8 cellular contexts compared by ENCODE assay signal in the genomic region with DNA sequence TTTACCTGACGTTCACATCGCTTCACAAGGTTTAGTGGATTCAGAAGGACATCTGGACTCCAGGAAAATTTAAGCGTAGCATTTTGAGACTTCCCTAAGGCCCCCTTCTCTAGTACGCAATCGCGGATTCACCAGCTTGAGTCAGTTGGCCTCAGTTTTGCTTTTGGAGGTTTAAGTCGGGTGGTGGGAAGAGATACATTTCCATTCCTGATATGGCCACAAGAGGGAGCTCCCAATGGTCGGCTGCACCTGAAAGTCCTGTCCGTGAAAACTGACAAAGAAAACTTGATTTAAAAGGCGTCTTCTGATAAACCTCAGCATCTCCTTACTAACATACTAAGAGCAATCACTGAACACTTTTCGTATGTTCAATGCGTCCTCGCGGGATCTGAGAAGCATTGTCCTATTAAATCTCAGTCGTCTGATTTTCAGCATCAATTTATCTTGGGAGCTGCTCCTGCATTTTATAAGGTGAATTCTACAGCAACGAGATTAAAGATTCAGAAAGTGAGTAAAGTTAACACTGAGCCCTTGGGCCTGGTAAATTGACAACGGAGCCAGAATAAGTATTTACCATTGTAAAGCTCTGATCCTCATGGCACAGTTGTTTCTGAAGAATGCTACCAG. TPM values are rescaled to one million over a fixed set of nuclear protein-coding genes. Genes with fewer than 3 reads are reported as not detected.
DNase-seq lines count a peak whose midpoint lies in the region; ATAC-seq and TF ChIP-seq lines count a peak whose summit lies in the region.

No MANE protein-coding gene starts in this region.

- H3K4me3 ChIP-seq in BLaER1 treated with 17β-estradiol and CSF1 and Interleukin-3, amounts not matched to agents 10 nM and 100 nM: peak overlapping the region; percentile 25 to 62 (median 34); a peak in 14 of 20 replicates
- H3K4me3 ChIP-seq in MM.1S (ENCODE audit: low read length): peak overlapping the region; percentile 43

- peaks cover 60 to 78% (median 67%) of the 10 kb centered on the region in 10 experiments for H3K4me1 ChIP-seq in BLaER1 treated with 17β-estradiol and CSF1 and Interleukin-3, amounts not matched to agents 10 nM and 100 nM
- H3K4me1 ChIP-seq in MM.1S (ENCODE audit: low read length): peaks cover 17% of the 10 kb centered on the region

- peak overlapping the region; percentile 78 to 99 (median 90); a peak in 21 of 22 replicates for H3K27ac ChIP-seq in BLaER1 treated with 17β-estradiol and CSF1 and Interleukin-3, amounts not matched to agents 10 nM and 100 nM
- no peak overlapping the region for H3K27ac ChIP-seq in MM.1S (ENCODE audit: low read length)

- H2AFZ ChIP-seq in MM.1S (ENCODE audit: low read length): peak overlapping the region; percentile 54

- ATAC-seq in GM19351 (IDR thresholded peaks at IDR 0.05; ENCODE audit: unreplicated experiment) (peak; percentile 49), sciatic nerve (peak; percentile 84), GM21737 (IDR thresholded peaks at IDR 0.05; ENCODE audit: unreplicated experiment) (no peak)

- H4K20me1 ChIP-seq in BLaER1 treated with 17β-estradiol and CSF1 and Interleukin-3, amounts not matched to agents 10 nM and 100 nM: no peaks in the 10 kb centered on the region
- no peaks in the 10 kb centered on the region for H4K20me1 ChIP-seq in MM.1S (ENCODE audit: insufficient read depth, low read length)

- TF ChIP-seq CTCF in MM.1S (IDR thresholded peaks at IDR 0.05; ENCODE audit: low read length): peak; percentile 90

- intact Hi-C loops in sciatic nerve (cut with DNase I): loop anchor here (10.0 kb wide), 1 partner anchor 165 kb away; no protein-coding TSS in a partner anchor

- H3F3A ChIP-seq in MM.1S (ENCODE audit: insufficient read depth, low read length): no peaks in the 10 kb centered on the region

- H3K4me2 ChIP-seq in BLaER1 treated with 17β-estradiol and CSF1 and Interleukin-3, amounts not matched to agents 10 nM and 100 nM: peak overlapping the region; percentile 82 to 97 (median 87)
- peak overlapping the region; percentile 42; the same call in 1 of the 2 replicates for H3K4me2 ChIP-seq in MM.1S (ENCODE audit: low read depth, low read length)

- H3K27me3 ChIP-seq in BLaER1 treated with 17β-estradiol and CSF1 and Interleukin-3, amounts not matched to agents 10 nM and 100 nM: no peaks in the 10 kb centered on the region
- H3K27me3 ChIP-seq in MM.1S (replicated peaks; ENCODE audit: insufficient read depth, low read length): no peaks in the 10 kb centered on the region

- peak; percentile 79 for DNase-seq in MM.1S
- DNase-seq in SW480 (ENCODE audit: low spot score): peak; percentile 46
- peak in 34 of 58 donors; percentile 4 to 56 (median 23) for DNase-seq in anterior cingulate cortex (lab: John Stamatoyannopoulos, UW)
- peak in 32 of 51 donors; percentile 0 to 63 (median 22) for DNase-seq in hypothalamus (lab: John Stamatoyannopoulos, UW)
- peak; percentile 73 for DNase-seq in sciatic nerve (ENCODE audit: low spot score)

- peaks cover 0 to 37% (median 23%) of the 10 kb centered on the region in 11 experiments; a peak in 17 of 22 replicates for H3K36me3 ChIP-seq in BLaER1 treated with 17β-estradiol and CSF1 and Interleukin-3, amounts not matched to agents 10 nM and 100 nM
- H3K36me3 ChIP-seq in MM.1S (replicated peaks; ENCODE audit: insufficient read depth, low read length): no peaks in the 10 kb centered on the region

- peak overlapping the region; percentile 54 to 87 (median 67) for H3K9ac ChIP-seq in BLaER1 treated with 17β-estradiol and CSF1 and Interleukin-3, amounts not matched to agents 10 nM and 100 nM
- H3K9ac ChIP-seq in MM.1S (ENCODE audit: low read length): peak overlapping the region; percentile 25; the same call in 1 of the 2 replicates

- H3K79me2 ChIP-seq in MM.1S (ENCODE audit: low read length): no peaks in the 10 kb centered on the region

- peaks cover 0 to 41% (median 25%) of the 10 kb centered on the region in 11 experiments; a peak in 20 of 22 replicates for H3K9me3 ChIP-seq in BLaER1 treated with 17β-estradiol and CSF1 and Interleukin-3, amounts not matched to agents 10 nM and 100 nM (replicated peaks in 1 of 11)
- no peaks in the 10 kb centered on the region for H3K9me3 ChIP-seq in MM.1S (replicated peaks; ENCODE audit: insufficient read depth, low read length)

- H3K9me2 ChIP-seq in MM.1S (replicated peaks; ENCODE audit: insufficient read depth, low read length): no peaks in the 10 kb centered on the region

RNA-seq across cellular contexts. Expression of a gene that starts 50.6 kb away (rescaled TPM):
- 52.1 TPM for total RNA-seq in sciatic nerve

Comparison
In these comparisons a context has a peak if more than half of its experiments do, and no peak if none do; other contexts are left out.
1. DNase-seq: peak in every context shown above with its lines; median percentile 79 in MM.1S; 73 in sciatic nerve; 46 in SW480; 23 in anterior cingulate cortex; 22 in hypothalamus.